In the genomic region with DNA sequence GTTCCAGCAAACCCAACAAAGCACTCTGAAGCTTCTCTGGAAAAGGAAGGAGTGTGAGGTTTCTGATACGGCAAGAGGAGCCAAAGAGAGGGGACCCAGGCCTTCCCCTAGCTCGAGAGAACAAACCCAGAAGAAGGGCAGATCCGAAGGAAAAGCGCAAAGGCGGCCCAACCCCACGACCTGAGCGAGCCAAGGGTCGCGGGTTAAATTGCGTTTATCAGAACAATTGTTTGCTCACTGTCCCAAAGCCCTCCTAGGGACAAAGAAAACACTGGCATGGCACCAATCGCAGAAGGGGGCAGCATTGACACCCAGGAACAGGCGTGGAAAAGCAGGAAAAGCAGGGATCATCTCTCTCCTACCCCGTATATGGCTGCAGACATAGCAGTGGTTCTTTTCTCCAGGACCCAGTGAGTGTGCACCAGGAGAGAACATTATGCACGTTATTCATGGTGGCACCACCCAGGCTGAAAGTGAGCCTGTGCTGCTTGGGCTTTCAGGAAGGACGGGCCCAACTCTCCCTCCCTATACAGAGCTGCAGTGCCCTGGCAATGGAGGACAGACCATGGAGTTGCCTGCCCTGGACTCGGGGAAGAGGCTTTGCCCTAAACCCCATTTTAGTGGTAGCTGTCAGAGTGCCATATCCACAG, we compare ENCODE assay signal across 8 cellular contexts.
A peak's percentile ranks its signal among the peaks of the same experiment; 100 is the strongest.
DNase-seq lines count a peak whose midpoint lies in the region; ATAC-seq, FAIRE-seq and TF ChIP-seq lines count a peak whose summit lies in the region.
"Not testable (repeated sequence)": the region's sequence is repeated elsewhere in the genome, so short reads cannot be mapped to it uniquely, and the experiment has no call there.

No MANE protein-coding gene starts in this region.

- H3K36me3 Mint-ChIP-seq in GM23338 (ENCODE audit: low read depth); activated T-helper 2 cell treated with anti-CD3 and anti-CD28 coated beads, Interferon-gamma antibody, Interleukin-2, Interleukin-4, amounts not matched to agents 10 μg/mL and 5 μg/mL and 100 μg/mL, durations not matched to agents 14 hours and 24 hours and 36 hours (ENCODE audit: low read depth); progenitor cell of endocrine pancreas (ENCODE audit: insufficient read depth): not testable (repeated sequence)

- WGBS in ectodermal cell, 2 experiments: 2 to 3% methylated on average over 12 of the region's 16 CpGs
- 0% methylated on average over 12 of the region's 16 CpGs for WGBS in HepG2 (ENCODE audit: low lambda C conversion rate)

- not testable (repeated sequence) for TF ChIP-seq POLR2A in HepG2 (IDR thresholded peaks at IDR 0.05; ENCODE audit: insufficient read depth in 1 of 2, low read depth in 2 of 2, low read length in 2 of 2)

- not testable (repeated sequence) for H3K79me2 ChIP-seq in ACC112 (ENCODE audit: control insufficient read depth, insufficient read depth, low read length, unreplicated experiment); GM23338 (replicated peaks; ENCODE audit: insufficient read depth); HepG2 (ENCODE audit: insufficient read depth, low read length)

- not testable (repeated sequence) for H3K4me1 ChIP-seq in ACC112 (ENCODE audit: control insufficient read depth, insufficient read depth, low read length, unreplicated experiment); GM23338 (ENCODE audit: insufficient read depth); RWPE2 (ENCODE audit: insufficient read depth, poor library complexity, severe bottlenecking); ectodermal cell (ENCODE audit: control insufficient read depth, insufficient read depth, low read length); HepG2 (ENCODE audit: insufficient read depth, low read length)

- H3K9me3 ChIP-seq in RWPE2 (ENCODE audit: severe bottlenecking); ectodermal cell (ENCODE audit: control insufficient read depth, low read length); HepG2 (ENCODE audit: low read length): not testable (repeated sequence)

- H3K27ac ChIP-seq in ACC112 (ENCODE audit: low read depth, low read length); GM23338 (ENCODE audit: low read depth); RWPE2 (ENCODE audit: poor library complexity, severe bottlenecking); ectodermal cell (ENCODE audit: insufficient read depth, low read depth, low read length, poor library complexity, severe bottlenecking); HepG2 (ENCODE audit: extremely low read length, insufficient read depth, low read length): not testable (repeated sequence)

- H3K27me3 ChIP-seq in ACC112 (ENCODE audit: insufficient read depth, low read length); GM23338 (ENCODE audit: insufficient read depth); RWPE2 (ENCODE audit: insufficient read depth, poor library complexity, severe bottlenecking); ectodermal cell (ENCODE audit: control insufficient read depth, insufficient read depth, low read length, poor library complexity, severe bottlenecking); HepG2 (ENCODE audit: control insufficient read depth in 1 of 2, insufficient read depth in 2 of 2, low read length in 2 of 2): not testable (repeated sequence)

- H3K4me3 ChIP-seq in ACC112 (ENCODE audit: low read depth, low read length) (peak overlapping the region; percentile 53; the same call in 1 of the 2 replicates), GM23338 (peak overlapping the region; percentile 79), ectodermal cell (ENCODE audit: insufficient read depth, low read depth, low read length) (peak overlapping the region; percentile 22), HepG2 (replicated peaks in 1 of 3; ENCODE audit: insufficient read depth in 1 of 3, low read depth in 2 of 3, low read length in 3 of 3) (peak overlapping the region in 1 of 3 experiments; percentile 40; a peak in 2 of 6 replicates)
- H3K4me3 ChIP-seq in RWPE2 (ENCODE audit: severe bottlenecking): not testable (repeated sequence)

- TF ChIP-seq CTCF in GM23338 (conservative IDR thresholded peaks at IDR 0.05; ENCODE audit: low read depth in 2 of 2); RWPE2 (IDR thresholded peaks at IDR 0.05; ENCODE audit: poor library complexity, severe bottlenecking); HepG2 (CRISPR knock-in tag; IDR thresholded peaks at IDR 0.05); progenitor cell of endocrine pancreas (IDR thresholded peaks at IDR 0.05; ENCODE audit: unreplicated experiment): not testable (repeated sequence)

- H3K4me3 Mint-ChIP-seq in GM23338: peak overlapping the region; percentile 66; the same call in 2 of the 3 replicates
- H3K4me3 Mint-ChIP-seq in activated T-helper 2 cell treated with anti-CD3 and anti-CD28 coated beads, Interferon-gamma antibody, Interleukin-2, Interleukin-4, amounts not matched to agents 10 μg/mL and 5 μg/mL and 100 μg/mL, durations not matched to agents 14 hours and 24 hours and 36 hours (ENCODE audit: low read depth): peak overlapping the region; percentile 30
- peak overlapping the region; percentile 54 for H3K4me3 Mint-ChIP-seq in progenitor cell of endocrine pancreas (ENCODE audit: low read depth)

- peak; percentile 26 for ATAC-seq in GM23338
- peak; percentile 68 for ATAC-seq in RWPE2 (ENCODE audit: low read depth)
- peak; percentile 23 for ATAC-seq in left ventricle myocardium superior
- peak; percentile 78 for ATAC-seq in HepG2

- DNase-seq in GM23338 (ENCODE audit: low spot score); RWPE2 (ENCODE audit: low spot score); activated T-helper 2 cell treated with anti-CD3 and anti-CD28 coated beads, Interferon-gamma antibody, Interleukin-2, Interleukin-4, amounts not matched to agents 10 μg/mL and 5 μg/mL and 100 μg/mL, durations not matched to agents 14 hours and 24 hours and 36 hours (ENCODE audit: low spot score); left ventricle myocardium superior; HepG2 (ENCODE audit: low spot score); progenitor cell of endocrine pancreas (ENCODE audit: low spot score, unreplicated experiment): not testable (repeated sequence)

- H3K4me2 ChIP-seq in GM23338: not testable (repeated sequence)
- peak overlapping the region; percentile 45 for H3K4me2 ChIP-seq in HepG2 (ENCODE audit: low read depth, low read length)

- CTCF ChIA-PET in HepG2 (lab: Yijun Ruan, JAX; ENCODE audit: low intra/inter-chr PET ratio, low total read pairs): not testable (repeated sequence)

- H3F3A ChIP-seq in GM23338 (replicated peaks; ENCODE audit: low read depth): not testable (repeated sequence)

- not testable (repeated sequence) for TF ChIP-seq RAD21 in HepG2 (CRISPR knock-in tag; IDR thresholded peaks at IDR 0.05)

- intact Hi-C loops in activated T-helper 2 cell treated with anti-CD3 and anti-CD28 coated beads, Interferon-gamma antibody, Interleukin-2, Interleukin-4, amounts not matched to agents 10 μg/mL and 5 μg/mL and 100 μg/mL, durations not matched to agents 14 hours and 24 hours and 36 hours (cut with micrococcal nuclease); left ventricle myocardium superior (cut with micrococcal nuclease); HepG2 (cut with micrococcal nuclease; ENCODE audit: unreplicated experiment): not testable (repeated sequence)

- H3K27ac Mint-ChIP-seq in GM23338; activated T-helper 2 cell treated with anti-CD3 and anti-CD28 coated beads, Interferon-gamma antibody, Interleukin-2, Interleukin-4, amounts not matched to agents 10 μg/mL and 5 μg/mL and 100 μg/mL, durations not matched to agents 14 hours and 24 hours and 36 hours; progenitor cell of endocrine pancreas: not testable (repeated sequence)

- not testable (repeated sequence) for H3K9me3 Mint-ChIP-seq in GM23338; activated T-helper 2 cell treated with anti-CD3 and anti-CD28 coated beads, Interferon-gamma antibody, Interleukin-2, Interleukin-4, amounts not matched to agents 10 μg/mL and 5 μg/mL and 100 μg/mL, durations not matched to agents 14 hours and 24 hours and 36 hours; progenitor cell of endocrine pancreas (ENCODE audit: low read depth)

- not testable (repeated sequence) for H3K27me3 Mint-ChIP-seq in GM23338 (ENCODE audit: insufficient read depth, low read depth, poor library complexity); activated T-helper 2 cell treated with anti-CD3 and anti-CD28 coated beads, Interferon-gamma antibody, Interleukin-2, Interleukin-4, amounts not matched to agents 10 μg/mL and 5 μg/mL and 100 μg/mL, durations not matched to agents 14 hours and 24 hours and 36 hours (ENCODE audit: low read depth); progenitor cell of endocrine pancreas

- H3K4me1 Mint-ChIP-seq in GM23338; activated T-helper 2 cell treated with anti-CD3 and anti-CD28 coated beads, Interferon-gamma antibody, Interleukin-2, Interleukin-4, amounts not matched to agents 10 μg/mL and 5 μg/mL and 100 μg/mL, durations not matched to agents 14 hours and 24 hours and 36 hours (ENCODE audit: low read depth); progenitor cell of endocrine pancreas (ENCODE audit: low read depth): not testable (repeated sequence)

- not testable (repeated sequence) for BruUV-seq in HepG2 (replicated peaks; lab: Mats Ljungman, UMichigan)

- not testable (repeated sequence) for H3K9ac ChIP-seq in HepG2 (ENCODE audit: insufficient read depth, low read depth, low read length)

- not testable (repeated sequence) for H2AFZ ChIP-seq in ACC112 (ENCODE audit: low read length, unreplicated experiment); GM23338; HepG2 (ENCODE audit: low read length)

- in situ Hi-C loops in HepG2 (cut with HindIII; ENCODE audit: extremely low pct_ligation_motif_present, low pct_unique_long_range_greater_than_20kb): not testable (repeated sequence)

- H4K20me1 ChIP-seq in GM23338 (replicated peaks; ENCODE audit: insufficient read depth); HepG2 (ENCODE audit: insufficient read depth, low read length): not testable (repeated sequence)

- not testable (repeated sequence) for H3K9me2 ChIP-seq in GM23338 (ENCODE audit: insufficient read depth)

- not testable (repeated sequence) for H3K36me3 ChIP-seq in ACC112 (ENCODE audit: insufficient read depth, low read length); GM23338 (ENCODE audit: insufficient read depth); RWPE2 (ENCODE audit: low read depth); ectodermal cell (ENCODE audit: control insufficient read depth, insufficient read depth, low read length); HepG2 (replicated peaks in 1 of 2; ENCODE audit: control insufficient read depth in 1 of 2, insufficient read depth in 2 of 2, low read length in 2 of 2)

- not testable (repeated sequence) for FAIRE-seq in HepG2 (lab: Jason Lieb, UNC)

- not testable (repeated sequence) for TF ChIP-seq EP300 in HepG2 (IDR thresholded peaks at IDR 0.05; ENCODE audit: low read depth in 2 of 2, low read length in 2 of 2); HepG2 (CRISPR knock-in tag; IDR thresholded peaks at IDR 0.05; ENCODE audit: borderline replicate concordance)

- POLR2A ChIA-PET in HepG2 (lab: Yijun Ruan, JAX): not testable (repeated sequence)

Comparison
In these comparisons a context has a peak if more than half of its experiments do, and no peak if none do; other contexts are left out.
1. ATAC-seq: peak in every context shown above with its lines; median percentile 78 in HepG2; 68 in RWPE2; 26 in GM23338; 23 in left ventricle myocardium superior.